Comparison of ENCODE assay signal across 9 cellular contexts in genomic region chr5:2767089-2767488, GRCh38. TPM values are rescaled to one million over a fixed set of nuclear protein-coding genes. Genes with fewer than 3 reads are reported as not detected.
"Had no signal": no experiment of that assay in that cellular context is flagged by ENCODE, and none has a peak within 500 bp of the region (broad histone marks: within the 10 kb centered on the region; RNA-seq: fewer than 3 reads in every experiment).

No MANE protein-coding gene starts in this region.

- ATAC-seq: GM23338, HCT116, HepG2 had no signal

- H3K9me3 ChIP-seq: HAP-1 had no signal

- H3K27ac ChIP-seq: HL-60 had no signal

- H3K36me3 ChIP-seq: HAP-1 had no signal

- H3K4me3 ChIP-seq: GM23338, HAP-1 had no signal

- H2AFZ ChIP-seq: GM23338 had no signal

- DNase-seq: H7, HFFc6, KBM-7 had no signal

RNA-seq across cellular contexts. Expression of gene IRX2, which starts 15.6 kb away (rescaled TPM):
- total RNA-seq: H4, HepG2 had no signal
